13 cellular contexts compared by ENCODE assay signal in genomic region chr21:36783612-36784383, GRCh38.
DNase-seq lines count a peak whose midpoint lies in the region; ATAC-seq and TF ChIP-seq lines count a peak whose summit lies in the region.
"Had no signal": no experiment of that assay in that cellular context is flagged by ENCODE, and none has a peak within 500 bp of the region (broad histone marks: within the 10 kb centered on the region; RNA-seq: fewer than 3 reads in every experiment).

No MANE protein-coding gene starts in this region.

- H3K4me1 ChIP-seq in upper lobe of right lung (no peaks in the 10 kb centered on the region), stomach (peaks cover 0 to 5% (median 0%) of the 10 kb centered on the region in 4 donors)

- H3K4me1 Mint-ChIP-seq in activated CD4-positive, alpha-beta memory T cell treated with anti-CD3 and anti-CD28 coated beads for 36 hours (ENCODE audit: low read depth), result no peaks in the 10 kb centered on the region
- H3K4me1 Mint-ChIP-seq in activated CD4-positive, alpha-beta memory T cell treated with anti-CD3 and anti-CD28 coated beads, Interleukin-2, amount 10 ng/mL, durations not matched to agents 7 days and 5 days, result no peaks in the 10 kb centered on the region
- H3K4me1 Mint-ChIP-seq: activated CD4-positive, alpha-beta T cell treated with anti-CD3 and anti-CD28 coated beads, Interleukin-2, amount 10 ng/mL, durations not matched to agents 7 days and 5 days had no signal

- no peak overlapping the region for H3K27ac Mint-ChIP-seq in activated CD4-positive, alpha-beta memory T cell treated with anti-CD3 and anti-CD28 coated beads for 36 hours
- no peak overlapping the region for H3K27ac Mint-ChIP-seq in activated CD4-positive, alpha-beta memory T cell treated with anti-CD3 and anti-CD28 coated beads, Interleukin-2, amount 10 ng/mL, durations not matched to agents 7 days and 5 days
- H3K27ac Mint-ChIP-seq: activated CD4-positive, alpha-beta T cell treated with anti-CD3 and anti-CD28 coated beads, Interleukin-2, amount 10 ng/mL, durations not matched to agents 7 days and 5 days; activated naive CD8-positive, alpha-beta T cell had no signal

- peak; percentile 22 for DNase-seq in activated CD4-positive, alpha-beta memory T cell treated with anti-CD3 and anti-CD28 coated beads for 36 hours
- no peak for DNase-seq in activated CD4-positive, alpha-beta memory T cell treated with anti-CD3 and anti-CD28 coated beads, Interleukin-2, amount 10 ng/mL, durations not matched to agents 7 days and 5 days
- DNase-seq in T1000 (lab: John Stamatoyannopoulos, UW), result peak; percentile 62
- peak; percentile 66 for DNase-seq in fibroblast of villous mesenchyme (ENCODE audit: low read depth)
- DNase-seq in upper lobe of right lung, result no peak
- no peak for DNase-seq in NCI-H1092 (lab: John Stamatoyannopoulos, UW)
- DNase-seq in stomach, result no peak
- DNase-seq: activated CD4-positive, alpha-beta T cell treated with anti-CD3 and anti-CD28 coated beads, Interleukin-2, amount 10 ng/mL, durations not matched to agents 7 days and 5 days; occipital lobe; SHP77; stimulated activated CD4-positive, alpha-beta T cell treated with anti-CD3 and anti-CD28 coated beads, Interleukin-4, amount 100 ng/mL, for 24 hours had no signal

- no peak overlapping the region for H3K4me3 Mint-ChIP-seq in activated CD4-positive, alpha-beta memory T cell treated with anti-CD3 and anti-CD28 coated beads for 36 hours
- no peak overlapping the region for H3K4me3 Mint-ChIP-seq in activated CD4-positive, alpha-beta memory T cell treated with anti-CD3 and anti-CD28 coated beads, Interleukin-2, amount 10 ng/mL, durations not matched to agents 7 days and 5 days
- H3K4me3 Mint-ChIP-seq: activated CD4-positive, alpha-beta T cell treated with anti-CD3 and anti-CD28 coated beads, Interleukin-2, amount 10 ng/mL, durations not matched to agents 7 days and 5 days; activated naive CD8-positive, alpha-beta T cell had no signal

- 92 to 96% (median 94%) methylated on average over 8 of the region's 8 CpGs for WGBS in stomach, 5 donors

- H3K27me3 Mint-ChIP-seq in activated CD4-positive, alpha-beta memory T cell treated with anti-CD3 and anti-CD28 coated beads for 36 hours, result no peaks in the 10 kb centered on the region
- no peaks in the 10 kb centered on the region for H3K27me3 Mint-ChIP-seq in activated CD4-positive, alpha-beta memory T cell treated with anti-CD3 and anti-CD28 coated beads, Interleukin-2, amount 10 ng/mL, durations not matched to agents 7 days and 5 days
- H3K27me3 Mint-ChIP-seq: activated CD4-positive, alpha-beta T cell treated with anti-CD3 and anti-CD28 coated beads, Interleukin-2, amount 10 ng/mL, durations not matched to agents 7 days and 5 days; activated naive CD8-positive, alpha-beta T cell had no signal

- no peaks in the 10 kb centered on the region for H3K36me3 ChIP-seq in upper lobe of right lung
- no peaks in the 10 kb centered on the region for H3K36me3 ChIP-seq in stomach

- H3K27me3 ChIP-seq in upper lobe of right lung, result no peaks in the 10 kb centered on the region
- H3K27me3 ChIP-seq in stomach, result no peaks in the 10 kb centered on the region

- CTCF ChIA-PET in activated CD4-positive, alpha-beta memory T cell treated with anti-CD3 and anti-CD28 coated beads for 36 hours (lab: Charles Lee), result no interaction called here
- CTCF ChIA-PET in activated CD4-positive, alpha-beta memory T cell treated with anti-CD3 and anti-CD28 coated beads, Interleukin-2, amount 10 ng/mL, durations not matched to agents 7 days and 5 days (lab: Charles Lee), result no interaction called here

- TF ChIP-seq POLR2A in stomach (IDR thresholded peaks at IDR 0.05), result no peak

- H3K36me3 Mint-ChIP-seq in activated CD4-positive, alpha-beta memory T cell treated with anti-CD3 and anti-CD28 coated beads for 36 hours, result no peaks in the 10 kb centered on the region
- no peaks in the 10 kb centered on the region for H3K36me3 Mint-ChIP-seq in activated CD4-positive, alpha-beta memory T cell treated with anti-CD3 and anti-CD28 coated beads, Interleukin-2, amount 10 ng/mL, durations not matched to agents 7 days and 5 days (ENCODE audit: low read depth)

- H3K9me3 Mint-ChIP-seq in activated CD4-positive, alpha-beta memory T cell treated with anti-CD3 and anti-CD28 coated beads for 36 hours, result no peaks in the 10 kb centered on the region
- H3K9me3 Mint-ChIP-seq in activated CD4-positive, alpha-beta memory T cell treated with anti-CD3 and anti-CD28 coated beads, Interleukin-2, amount 10 ng/mL, durations not matched to agents 7 days and 5 days, result no peaks in the 10 kb centered on the region
- H3K9me3 Mint-ChIP-seq: activated CD4-positive, alpha-beta T cell treated with anti-CD3 and anti-CD28 coated beads, Interleukin-2, amount 10 ng/mL, durations not matched to agents 7 days and 5 days had no signal

- no peak overlapping the region for H3K4me3 ChIP-seq in fibroblast of villous mesenchyme (ENCODE audit: low read depth, low read length)
- H3K4me3 ChIP-seq in upper lobe of right lung, result no peak overlapping the region
- no peak overlapping the region for H3K4me3 ChIP-seq in stomach

- POLR2A ChIA-PET in activated CD4-positive, alpha-beta memory T cell treated with anti-CD3 and anti-CD28 coated beads for 36 hours (lab: Charles Lee), result no interaction called here
- POLR2A ChIA-PET in activated CD4-positive, alpha-beta memory T cell treated with anti-CD3 and anti-CD28 coated beads, Interleukin-2, amount 10 ng/mL, durations not matched to agents 7 days and 5 days (lab: Charles Lee), result no interaction called here

- ATAC-seq in upper lobe of right lung (peak; percentile 76), GM21447 (IDR thresholded peaks at IDR 0.05; ENCODE audit: unreplicated experiment) (no peak)

- intact Hi-C loops in activated CD4-positive, alpha-beta memory T cell treated with anti-CD3 and anti-CD28 coated beads for 36 hours (cut with micrococcal nuclease), result no loop called here
- intact Hi-C loops in upper lobe of right lung (cut with DNase I) (no loop called here), stomach (cut with DNase I; ENCODE audit: low total_unique reads) (no loop called here)

- TF ChIP-seq EP300 in stomach (IDR thresholded peaks at IDR 0.05), result no peak

- no peak overlapping the region for H3K27ac ChIP-seq in upper lobe of right lung
- H3K27ac ChIP-seq in stomach, result no peak overlapping the region

- H3K9me3 ChIP-seq in upper lobe of right lung (no peaks in the 10 kb centered on the region), stomach (no peaks in the 10 kb centered on the region)

- TF ChIP-seq CTCF in fibroblast of villous mesenchyme (IDR thresholded peaks at IDR 0.05; ENCODE audit: insufficient read depth, low read depth, low read length) (no peak), upper lobe of right lung (IDR thresholded peaks at IDR 0.05) (no peak), stomach (IDR thresholded peaks at IDR 0.05) (no peak)

Comparison
In these comparisons a context has a peak if more than half of its experiments do, and no peak if none do; other contexts are left out.
1. DNase-seq: peak in activated CD4-positive, alpha-beta memory T cell treated with anti-CD3 and anti-CD28 coated beads for 36 hours (single experiment), T1000 (single experiment) and fibroblast of villous mesenchyme (single experiment); none in activated CD4-positive, alpha-beta memory T cell treated with anti-CD3 and anti-CD28 coated beads, Interleukin-2, amount 10 ng/mL, durations not matched to agents 7 days and 5 days (single experiment), upper lobe of right lung (single experiment), NCI-H1092 (single experiment) and stomach (single experiment).